ENCODE assay signal across 1 cellular context in genomic region chr11:16171882-16172281, GRCh38.
TF ChIP-seq lines count a peak whose summit lies in the region.

No MANE protein-coding gene starts in this region.

TF ChIP-seq in K562, 482 proteins besides CTCF, POLR2A, EP300 and RAD21 (continued from another document):
- TF ChIP-seq, protein P1, sequence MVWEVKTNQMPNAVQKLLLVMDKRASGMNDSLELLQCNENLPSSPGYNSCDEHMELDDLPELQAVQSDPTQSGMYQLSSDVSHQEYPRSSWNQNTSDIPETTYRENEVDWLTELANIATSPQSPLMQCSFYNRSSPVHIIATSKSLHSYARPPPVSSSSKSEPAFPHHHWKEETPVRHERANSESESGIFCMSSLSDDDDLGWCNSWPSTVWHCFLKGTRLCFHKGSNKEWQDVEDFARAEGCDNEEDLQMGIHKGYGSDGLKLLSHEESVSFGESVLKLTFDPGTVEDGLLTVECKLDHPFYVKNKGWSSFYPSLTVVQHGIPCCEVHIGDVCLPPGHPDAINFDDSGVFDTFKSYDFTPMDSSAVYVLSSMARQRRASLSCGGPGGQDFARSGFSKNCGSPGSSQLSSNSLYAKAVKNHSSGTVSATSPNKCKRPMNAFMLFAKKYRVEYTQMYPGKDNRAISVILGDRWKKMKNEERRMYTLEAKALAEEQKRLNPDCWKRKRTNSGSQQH (CRISPR knock-in tag; IDR thresholded peaks at IDR 0.05) = no peak
- TF ChIP-seq HDAC8 (tag; IDR thresholded peaks at IDR 0.05) (no peak), U2AF1 (optimal IDR thresholded peaks at IDR 0.05; ENCODE audit: low read depth, low read length) (no peak)
TF ChIP-seq in K562: peak in this region for 0.
